Comparison of ENCODE assay signal across 8 cellular contexts in the genomic region with DNA sequence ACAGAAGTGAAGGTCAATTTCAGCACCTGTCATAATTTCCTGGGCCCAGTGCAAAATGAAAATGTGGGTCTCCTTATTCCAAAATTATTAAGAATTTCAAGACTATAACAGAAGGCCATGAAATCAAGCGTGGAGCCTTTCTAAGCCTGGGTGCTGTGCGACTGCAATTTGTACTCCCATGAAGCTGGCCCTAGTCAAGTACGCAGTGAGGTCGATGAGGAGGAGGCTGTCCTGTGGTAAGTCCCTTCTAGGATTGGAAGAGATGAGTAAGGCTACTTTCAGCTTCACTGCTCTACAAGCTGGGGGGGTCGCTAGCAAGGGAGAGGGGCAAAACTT. TPM values are rescaled to one million over a fixed set of nuclear protein-coding genes. Genes with fewer than 3 reads are reported as not detected.
DNase-seq lines count a peak whose midpoint lies in the region; ATAC-seq and TF ChIP-seq lines count a peak whose summit lies in the region.

No MANE protein-coding gene starts in this region.

- peak overlapping the region; percentile 72 for H3K4me2 ChIP-seq in DND-41 (ENCODE audit: insufficient read depth, low read length)

- H3K4me3 Mint-ChIP-seq in mesothelial cell of epicardium: peak overlapping the region; percentile 96

- peak overlapping the region; percentile 49 for H3K27ac ChIP-seq in DND-41 (ENCODE audit: low read length)

- H3K4me1 ChIP-seq in DND-41 (ENCODE audit: insufficient read depth, low read length): peaks cover 31% of the 10 kb centered on the region

- H4K20me1 ChIP-seq in DND-41 (ENCODE audit: insufficient read depth, low read length): peaks cover 21% of the 10 kb centered on the region

- H3K4me3 ChIP-seq in DND-41 (ENCODE audit: low read depth in 1 of 2, low read length in 2 of 2) (peak overlapping the region; percentile 6 to 77; a peak in 3 of 4 replicates), cardiac fibroblast (replicated peaks in 1 of 2; ENCODE audit: low read depth in 2 of 2, low read length in 2 of 2) (peak overlapping the region; percentile 88 to 95)

- H3K79me2 ChIP-seq in DND-41 (ENCODE audit: insufficient read depth, low read length): peaks cover 41% of the 10 kb centered on the region

- no peaks in the 10 kb centered on the region for H3K9me3 Mint-ChIP-seq in mesothelial cell of epicardium

- H3K27me3 ChIP-seq in DND-41 (ENCODE audit: insufficient read depth, low read length, poor library complexity): no peaks in the 10 kb centered on the region

- ATAC-seq in DND-41 (ENCODE audit: insufficient read depth, low read depth) (peak; percentile 40), HG03457 (IDR thresholded peaks at IDR 0.05; ENCODE audit: unreplicated experiment) (peak; percentile 4)

- H3K27ac Mint-ChIP-seq in mesothelial cell of epicardium: peak overlapping the region; percentile 95

- peak overlapping the region; percentile 82 for H3K9ac ChIP-seq in DND-41 (ENCODE audit: low read depth, low read length)

- H3K36me3 ChIP-seq in DND-41 (ENCODE audit: insufficient read depth, low read length): peaks cover 32% of the 10 kb centered on the region

- H3K4me1 Mint-ChIP-seq in mesothelial cell of epicardium: peaks cover 22% of the 10 kb centered on the region

- peak overlapping the region; percentile 78 for H2AFZ ChIP-seq in DND-41 (ENCODE audit: low read depth, low read length)

- no peaks in the 10 kb centered on the region for H3K9me3 ChIP-seq in DND-41 (ENCODE audit: insufficient read depth, low read length, severe bottlenecking)

- peaks cover 2% of the 10 kb centered on the region for H3K36me3 Mint-ChIP-seq in mesothelial cell of epicardium

- H3K27me3 Mint-ChIP-seq in mesothelial cell of epicardium (ENCODE audit: low read depth): no peaks in the 10 kb centered on the region

- TF ChIP-seq CTCF in DND-41 (IDR thresholded peaks at IDR 0.05; ENCODE audit: borderline replicate concordance, extremely low read depth, low read length, poor library complexity, severe bottlenecking) (no peak), cardiac fibroblast (IDR thresholded peaks at IDR 0.05; ENCODE audit: low read depth, low read length) (no peak), mesothelial cell of epicardium (IDR thresholded peaks at IDR 0.05; ENCODE audit: unreplicated experiment) (no peak)

- DNase-seq in DND-41 (no peak), cardiac fibroblast (ENCODE audit: low read depth in 2 of 2) (no peak), mesothelial cell of epicardium (ENCODE audit: low spot score in 2 of 2, unreplicated experiment in 2 of 2) (no peak), SIG-M5 treated with dmso at 0.1 percent for 504 hours (lab: John Stamatoyannopoulos, UW; ENCODE audit: unreplicated experiment) (no peak), NCI-H146 (lab: John Stamatoyannopoulos, UW) (no peak), cortex of kidney (lab: John Stamatoyannopoulos, UW) (no peak), NCI-H1930 (lab: John Stamatoyannopoulos, UW) (no peak)

RNA-seq across cellular contexts. Expression of a gene that starts 0.4 kb away (rescaled TPM):
- total RNA-seq in mesothelial cell of epicardium: 50.8 to 55.3 TPM (median 54.4 TPM) in 3 replicates

RNA-seq across cellular contexts. Expression of a gene that starts 7.3 kb away (rescaled TPM):
- total RNA-seq in mesothelial cell of epicardium: not detected in 3 replicates

RNA-seq across cellular contexts. Expression of a gene that starts 20.8 kb away (rescaled TPM):
- 19.5 to 23.5 TPM (median 19.8 TPM) in 3 replicates for total RNA-seq in mesothelial cell of epicardium

RNA-seq across cellular contexts. Expression of a gene that starts 31.0 kb away (rescaled TPM):
- 31.1 to 33.4 TPM (median 32.3 TPM) in 3 replicates for total RNA-seq in mesothelial cell of epicardium

RNA-seq across cellular contexts. Expression of a gene that starts 39.2 kb away (rescaled TPM):
- total RNA-seq in mesothelial cell of epicardium: 11.9 to 12.9 TPM (median 12.7 TPM) in 3 replicates
